1 cellular context compared by ENCODE assay signal in genomic region chr1:41240806-41241747, GRCh38.
TF ChIP-seq lines count a peak whose summit lies in the region.

No MANE protein-coding gene starts in this region.

TF ChIP-seq in HepG2, 621 proteins besides CTCF, POLR2A, EP300 and RAD21 (continued from another document and continues in another):
- TF ChIP-seq ZNF407 (CRISPR knock-in tag; IDR thresholded peaks at IDR 0.05; ENCODE audit: not compliant biosample characterization) (peak; percentile 46), KDM3A (CRISPR knock-in tag; IDR thresholded peaks at IDR 0.05; ENCODE audit: low read depth) (0 out of 2 replicates have a peak, but pooled peaks have one; percentile 27), DBP (CRISPR knock-in tag; IDR thresholded peaks at IDR 0.05; ENCODE audit: not compliant biosample characterization) (no peak), ZNF770 (CRISPR knock-in tag; IDR thresholded peaks at IDR 0.05) (no peak), ZNF790 (CRISPR knock-in tag; IDR thresholded peaks at IDR 0.05; ENCODE audit: borderline replicate concordance) (no peak; the same call in 1 of the 2 replicates), MIER3 (CRISPR knock-in tag; IDR thresholded peaks at IDR 0.05; ENCODE audit: borderline replicate concordance) (no peak), ASH2L (IDR thresholded peaks at IDR 0.05; ENCODE audit: insufficient read length, low read depth, low read length) (peak; percentile 41), ZBTB2 (CRISPR knock-in tag; IDR thresholded peaks at IDR 0.05; ENCODE audit: low read depth) (no peak; the same call in 1 of the 2 replicates), ZSCAN5A (CRISPR knock-in tag; IDR thresholded peaks at IDR 0.05; ENCODE audit: borderline replicate concordance) (no peak), JUND (CRISPR knock-in tag; IDR thresholded peaks at IDR 0.05) (no peak), MAFK (conservative IDR thresholded peaks at IDR 0.05 in 1 of 2, IDR thresholded peaks at IDR 0.05 in 1 of 2; ENCODE audit: low read length in 2 of 2) (no peak), ATF5 (CRISPR knock-in tag; IDR thresholded peaks at IDR 0.05; ENCODE audit: low read depth) (no peak), MLLT10 (CRISPR knock-in tag; IDR thresholded peaks at IDR 0.05) (no peak), ZNF749 (CRISPR knock-in tag; IDR thresholded peaks at IDR 0.05; ENCODE audit: borderline replicate concordance) (0 out of 2 replicates have a peak, but pooled peaks have one; percentile 68), KLF12 (CRISPR knock-in tag; IDR thresholded peaks at IDR 0.05; ENCODE audit: borderline replicate concordance) (no peak), ZNF792 (CRISPR knock-in tag; IDR thresholded peaks at IDR 0.05) (no peak), ZNF44 (CRISPR knock-in tag; IDR thresholded peaks at IDR 0.05) (no peak), MIXL1 (CRISPR knock-in tag; IDR thresholded peaks at IDR 0.05) (no peak), ZNF773 (CRISPR knock-in tag; IDR thresholded peaks at IDR 0.05; ENCODE audit: borderline replicate concordance) (no peak), CREB3 (CRISPR knock-in tag; IDR thresholded peaks at IDR 0.05) (no peak), TEAD2 (CRISPR knock-in tag; IDR thresholded peaks at IDR 0.05) (no peak), MXD3 (CRISPR knock-in tag; IDR thresholded peaks at IDR 0.05) (peak; percentile 78; the same call in 1 of the 2 replicates), ZFP62 (CRISPR knock-in tag; IDR thresholded peaks at IDR 0.05) (no peak), ZNF619 (CRISPR knock-in tag; IDR thresholded peaks at IDR 0.05) (no peak), SMARCE1 (IDR thresholded peaks at IDR 0.05; ENCODE audit: borderline replicate concordance) (no peak), ARHGAP35 (CRISPR knock-in tag; IDR thresholded peaks at IDR 0.05; ENCODE audit: borderline replicate concordance) (no peak), TOE1 (CRISPR knock-in tag; IDR thresholded peaks at IDR 0.05) (no peak), ZFP36L1 (CRISPR knock-in tag; IDR thresholded peaks at IDR 0.05) (no peak), PTBP1 (IDR thresholded peaks at IDR 0.05; ENCODE audit: low read depth, low read length, poor library complexity, severe bottlenecking) (no peak), ZNF644 (CRISPR knock-in tag; IDR thresholded peaks at IDR 0.05; ENCODE audit: low read depth) (no peak), ATF4 (CRISPR knock-in tag; IDR thresholded peaks at IDR 0.05) (no peak; a peak in 1 of 4 replicates), YY1 (IDR thresholded peaks at IDR 0.05; ENCODE audit: insufficient read depth, insufficient replicate concordance, low read depth, low read length) (no peak), ZNF562 (CRISPR knock-in tag; IDR thresholded peaks at IDR 0.05; ENCODE audit: borderline replicate concordance) (no peak), SKI (IDR thresholded peaks at IDR 0.05; ENCODE audit: partially characterized antibody) (no peak), LBX2 (CRISPR knock-in tag; IDR thresholded peaks at IDR 0.05; ENCODE audit: borderline replicate concordance) (no peak), DNMT3B (CRISPR knock-in tag; conservative IDR thresholded peaks at IDR 0.05) (no peak), ZZZ3 (CRISPR knock-in tag; IDR thresholded peaks at IDR 0.05; ENCODE audit: borderline replicate concordance) (no peak), ZSCAN9 (CRISPR knock-in tag; IDR thresholded peaks at IDR 0.05; ENCODE audit: borderline replicate concordance) (no peak), RFX3 (CRISPR knock-in tag; IDR thresholded peaks at IDR 0.05) (no peak), ELF1 (CRISPR knock-in tag; IDR thresholded peaks at IDR 0.05) (no peak)
